In genomic region chrX:153595387-153595786, GRCh38 we compare ENCODE assay signal across 27 cellular contexts. TPM values are rescaled to one million over a fixed set of nuclear protein-coding genes. Genes with fewer than 3 reads are reported as not detected.
"Had no signal": no experiment of that assay in that cellular context is flagged by ENCODE, and none has a peak within 500 bp of the region (broad histone marks: within the 10 kb centered on the region; RNA-seq: fewer than 3 reads in every experiment).

No MANE protein-coding gene starts in this region.

- H3K4me3 ChIP-seq: ascending aorta, cardiac muscle cell had no signal

- ATAC-seq: activated CD8-positive, alpha-beta T cell treated with anti-CD3 and anti-CD28 coated beads for 36 hours had no signal

- H3K4me1 ChIP-seq: ascending aorta had no signal

- H3K36me3 Mint-ChIP-seq: activated naive CD4-positive, alpha-beta T cell treated with anti-CD3 and anti-CD28 coated beads, Interleukin-2, amount 50 U/mL, for 24 hours; activated naive CD8-positive, alpha-beta T cell treated with anti-CD3 and anti-CD28 coated beads, Interleukin-2, amount 10 ng/mL, durations not matched to agents 7 days and 5 days had no signal

- H3K27me3 Mint-ChIP-seq: activated CD4-positive, alpha-beta T cell treated with anti-CD3 and anti-CD28 coated beads, Interleukin-2, amount 10 ng/mL, durations not matched to agents 24 days and 14 days; activated CD8-positive, alpha-beta T cell treated with anti-CD3 and anti-CD28 coated beads for 36 hours; activated naive CD4-positive, alpha-beta T cell treated with anti-CD3 and anti-CD28 coated beads, Interleukin-2, amount 50 U/mL, for 24 hours; activated naive CD8-positive, alpha-beta T cell treated with anti-CD3 and anti-CD28 coated beads, Interleukin-2, amount 10 ng/mL, durations not matched to agents 7 days and 5 days had no signal

- H3K4me3 Mint-ChIP-seq: activated CD4-positive, alpha-beta T cell treated with anti-CD3 and anti-CD28 coated beads, Interleukin-2, amount 10 ng/mL, durations not matched to agents 24 days and 14 days; activated CD8-positive, alpha-beta T cell treated with anti-CD3 and anti-CD28 coated beads for 36 hours; activated naive CD4-positive, alpha-beta T cell treated with anti-CD3 and anti-CD28 coated beads, Interleukin-2, amount 50 U/mL, for 24 hours; activated naive CD8-positive, alpha-beta T cell treated with anti-CD3 and anti-CD28 coated beads, Interleukin-2, amount 10 ng/mL, durations not matched to agents 7 days and 5 days; activated T-cell treated with anti-CD3 and anti-CD28 coated beads, Interleukin-2, amount 50 U/mL, for 24 hours; T-helper 2 cell treated with Interferon-gamma antibody and Interleukin-4, amounts not matched to agents 5 μg/mL and 100 μg/mL, for 36 hours had no signal

- H3K36me3 ChIP-seq: cardiac muscle cell had no signal

- H3K27ac ChIP-seq: ascending aorta, cardiac muscle cell had no signal

- H3K9me3 ChIP-seq: ascending aorta had no signal

- DNase-seq: activated CD4-positive, alpha-beta T cell treated with anti-CD3 and anti-CD28 coated beads, Interleukin-2, amount 10 ng/mL, durations not matched to agents 24 days and 14 days; activated CD4-positive, alpha-beta T cell treated with anti-CD3 and anti-CD28 coated beads, Interleukin-2, amount 50 U/mL, for 4 hours; activated CD8-positive, alpha-beta T cell treated with anti-CD3 and anti-CD28 coated beads for 36 hours; activated gamma-delta T cell; activated naive CD4-positive, alpha-beta T cell treated with Interleukin-2 at 50 U/mL for 16 hours; activated naive CD8-positive, alpha-beta T cell treated with anti-CD3 and anti-CD28 coated beads, Interleukin-2, amount 10 ng/mL, durations not matched to agents 7 days and 5 days; activated T-cell treated with anti-CD3 and anti-CD28 coated beads, Interleukin-2, amount 50 U/mL, for 24 hours; amygdala; NCI-H1092 treated with DMSO at 0.1 percent for 48 hours; NCI-H1417; NCI-H146; NCI-H187; NCI-H2029 treated with DMSO at 0.1 percent for 48 hours; NCI-H2107; NCI-H2171; NCI-H510A; NCI-H526; NCI-H748 treated with DMSO at 0.1 percent for 48 hours; Right ventricle myocardium superior; SW 1271 had no signal

- H3K27me3 ChIP-seq: ascending aorta, cardiac muscle cell had no signal

- H3K27ac Mint-ChIP-seq: activated CD4-positive, alpha-beta T cell treated with anti-CD3 and anti-CD28 coated beads, Interleukin-2, amount 10 ng/mL, durations not matched to agents 24 days and 14 days; activated CD8-positive, alpha-beta T cell treated with anti-CD3 and anti-CD28 coated beads for 36 hours; activated naive CD4-positive, alpha-beta T cell treated with anti-CD3 and anti-CD28 coated beads, Interleukin-2, amount 50 U/mL, for 24 hours; activated naive CD8-positive, alpha-beta T cell treated with anti-CD3 and anti-CD28 coated beads, Interleukin-2, amount 10 ng/mL, durations not matched to agents 7 days and 5 days; activated T-cell treated with anti-CD3 and anti-CD28 coated beads, Interleukin-2, amount 50 U/mL, for 24 hours; activated T-helper 2 cell treated with anti-CD3 and anti-CD28 coated beads, Interferon-gamma antibody, Interleukin-2, Interleukin-4, amounts not matched to agents 10 μg/mL and 5 μg/mL and 100 μg/mL, durations not matched to agents 14 hours and 24 hours and 36 hours; T-helper 2 cell treated with Interferon-gamma antibody and Interleukin-4, amounts not matched to agents 5 μg/mL and 100 μg/mL, for 36 hours had no signal

- H3K9me3 Mint-ChIP-seq: activated CD4-positive, alpha-beta T cell treated with anti-CD3 and anti-CD28 coated beads, Interleukin-2, amount 10 ng/mL, durations not matched to agents 24 days and 14 days; activated CD8-positive, alpha-beta T cell treated with anti-CD3 and anti-CD28 coated beads for 36 hours; activated naive CD4-positive, alpha-beta T cell treated with anti-CD3 and anti-CD28 coated beads, Interleukin-2, amount 50 U/mL, for 24 hours; activated naive CD8-positive, alpha-beta T cell treated with anti-CD3 and anti-CD28 coated beads, Interleukin-2, amount 10 ng/mL, durations not matched to agents 7 days and 5 days; activated T-cell treated with anti-CD3 and anti-CD28 coated beads, Interleukin-2, amount 50 U/mL, for 24 hours; activated T-helper 2 cell treated with anti-CD3 and anti-CD28 coated beads, Interferon-gamma antibody, Interleukin-2, Interleukin-4, amounts not matched to agents 10 μg/mL and 5 μg/mL and 100 μg/mL, durations not matched to agents 14 hours and 24 hours and 36 hours; T-helper 2 cell treated with Interferon-gamma antibody and Interleukin-4, amounts not matched to agents 5 μg/mL and 100 μg/mL, for 36 hours had no signal

RNA-seq across cellular contexts. Expression of gene DUSP9, which starts 51.6 kb away (rescaled TPM):
- total RNA-seq: activated naive CD8-positive, alpha-beta T cell treated with anti-CD3 and anti-CD28 coated beads, Interleukin-2, amount 10 ng/mL, durations not matched to agents 7 days and 5 days; ascending aorta; OCI-LY7; Right ventricle myocardium superior; T-helper 1 cell treated with Interleukin-12 subunit alpha and Interleukin-12 subunit beta and Interleukin-4 antibody, amounts not matched to agents 30 ng/mL and 1 ng/mL, for 36 hours had no signal
